ENCODE assay signal across 1 cellular context in the genomic region with DNA sequence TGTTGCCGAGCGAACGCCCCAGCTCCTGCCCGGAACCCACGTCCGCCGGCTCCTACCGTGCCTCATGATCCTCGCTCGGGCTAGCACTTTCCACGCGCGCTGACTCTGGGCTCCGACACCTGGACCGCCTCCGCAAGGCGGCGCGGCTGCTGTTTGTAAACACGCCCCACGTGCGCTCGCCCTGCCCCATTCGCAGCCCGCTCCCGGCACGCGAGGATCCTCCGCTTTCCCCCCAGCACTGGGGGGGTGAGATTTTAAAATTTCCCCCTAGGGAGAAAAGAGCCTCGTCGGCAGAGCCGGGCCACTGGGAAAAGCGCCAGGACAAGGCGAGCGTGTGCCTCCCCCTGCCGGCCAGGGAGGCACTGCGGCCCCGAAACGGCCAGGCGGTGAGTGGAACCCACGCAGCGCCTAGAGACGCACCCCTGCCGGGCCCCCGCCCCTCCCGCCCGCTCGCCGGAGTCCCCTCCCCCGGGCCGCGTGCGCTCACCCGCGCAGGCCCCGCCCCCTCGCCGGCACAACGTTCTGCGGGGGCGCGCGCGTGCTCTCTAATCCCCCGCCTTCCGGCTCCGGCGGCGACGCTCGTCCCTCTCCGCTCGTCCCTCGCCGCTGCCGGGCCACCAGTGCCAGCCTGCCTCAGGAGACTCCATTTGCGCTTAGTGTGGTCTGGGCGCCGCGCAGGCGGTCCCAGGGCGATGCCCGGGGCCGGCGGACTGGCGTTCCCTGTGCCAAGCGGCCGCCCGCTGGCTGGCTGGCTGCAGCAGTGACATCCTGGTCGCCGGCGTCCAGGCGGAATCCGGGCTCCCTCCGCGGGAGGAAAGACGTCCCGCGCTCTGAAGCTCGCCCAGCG.
TF ChIP-seq lines count a peak whose summit lies in the region.

A gene (plus strand): TSS at position 548 of the 847 bp plus-strand sequence. CDS start 1,442 bp downstream, outside the sequence.

TF ChIP-seq in WTC11, 78 proteins besides CTCF, POLR2A, EP300 and RAD21 (continued from another document):
- TF ChIP-seq, protein P1, sequence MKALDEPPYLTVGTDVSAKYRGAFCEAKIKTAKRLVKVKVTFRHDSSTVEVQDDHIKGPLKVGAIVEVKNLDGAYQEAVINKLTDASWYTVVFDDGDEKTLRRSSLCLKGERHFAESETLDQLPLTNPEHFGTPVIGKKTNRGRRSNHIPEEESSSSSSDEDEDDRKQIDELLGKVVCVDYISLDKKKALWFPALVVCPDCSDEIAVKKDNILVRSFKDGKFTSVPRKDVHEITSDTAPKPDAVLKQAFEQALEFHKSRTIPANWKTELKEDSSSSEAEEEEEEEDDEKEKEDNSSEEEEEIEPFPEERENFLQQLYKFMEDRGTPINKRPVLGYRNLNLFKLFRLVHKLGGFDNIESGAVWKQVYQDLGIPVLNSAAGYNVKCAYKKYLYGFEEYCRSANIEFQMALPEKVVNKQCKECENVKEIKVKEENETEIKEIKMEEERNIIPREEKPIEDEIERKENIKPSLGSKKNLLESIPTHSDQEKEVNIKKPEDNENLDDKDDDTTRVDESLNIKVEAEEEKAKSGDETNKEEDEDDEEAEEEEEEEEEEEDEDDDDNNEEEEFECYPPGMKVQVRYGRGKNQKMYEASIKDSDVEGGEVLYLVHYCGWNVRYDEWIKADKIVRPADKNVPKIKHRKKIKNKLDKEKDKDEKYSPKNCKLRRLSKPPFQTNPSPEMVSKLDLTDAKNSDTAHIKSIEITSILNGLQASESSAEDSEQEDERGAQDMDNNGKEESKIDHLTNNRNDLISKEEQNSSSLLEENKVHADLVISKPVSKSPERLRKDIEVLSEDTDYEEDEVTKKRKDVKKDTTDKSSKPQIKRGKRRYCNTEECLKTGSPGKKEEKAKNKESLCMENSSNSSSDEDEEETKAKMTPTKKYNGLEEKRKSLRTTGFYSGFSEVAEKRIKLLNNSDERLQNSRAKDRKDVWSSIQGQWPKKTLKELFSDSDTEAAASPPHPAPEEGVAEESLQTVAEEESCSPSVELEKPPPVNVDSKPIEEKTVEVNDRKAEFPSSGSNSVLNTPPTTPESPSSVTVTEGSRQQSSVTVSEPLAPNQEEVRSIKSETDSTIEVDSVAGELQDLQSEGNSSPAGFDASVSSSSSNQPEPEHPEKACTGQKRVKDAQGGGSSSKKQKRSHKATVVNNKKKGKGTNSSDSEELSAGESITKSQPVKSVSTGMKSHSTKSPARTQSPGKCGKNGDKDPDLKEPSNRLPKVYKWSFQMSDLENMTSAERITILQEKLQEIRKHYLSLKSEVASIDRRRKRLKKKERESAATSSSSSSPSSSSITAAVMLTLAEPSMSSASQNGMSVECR (CRISPR knock-in tag; IDR thresholded peaks at IDR 0.05; ENCODE audit: borderline replicate concordance) = peak; percentile 55
- TF ChIP-seq CREB1 (CRISPR knock-in tag; IDR thresholded peaks at IDR 0.05) = peak; percentile 84
- TF ChIP-seq, protein P2, sequence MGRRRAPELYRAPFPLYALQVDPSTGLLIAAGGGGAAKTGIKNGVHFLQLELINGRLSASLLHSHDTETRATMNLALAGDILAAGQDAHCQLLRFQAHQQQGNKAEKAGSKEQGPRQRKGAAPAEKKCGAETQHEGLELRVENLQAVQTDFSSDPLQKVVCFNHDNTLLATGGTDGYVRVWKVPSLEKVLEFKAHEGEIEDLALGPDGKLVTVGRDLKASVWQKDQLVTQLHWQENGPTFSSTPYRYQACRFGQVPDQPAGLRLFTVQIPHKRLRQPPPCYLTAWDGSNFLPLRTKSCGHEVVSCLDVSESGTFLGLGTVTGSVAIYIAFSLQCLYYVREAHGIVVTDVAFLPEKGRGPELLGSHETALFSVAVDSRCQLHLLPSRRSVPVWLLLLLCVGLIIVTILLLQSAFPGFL (CRISPR knock-in tag; IDR thresholded peaks at IDR 0.05; ENCODE audit: borderline replicate concordance) = 0 out of 2 replicates have a peak, but pooled peaks have one; percentile 32
- no peak for TF ChIP-seq SMAD4 (CRISPR knock-in tag; IDR thresholded peaks at IDR 0.05)
- TF ChIP-seq, protein P3, sequence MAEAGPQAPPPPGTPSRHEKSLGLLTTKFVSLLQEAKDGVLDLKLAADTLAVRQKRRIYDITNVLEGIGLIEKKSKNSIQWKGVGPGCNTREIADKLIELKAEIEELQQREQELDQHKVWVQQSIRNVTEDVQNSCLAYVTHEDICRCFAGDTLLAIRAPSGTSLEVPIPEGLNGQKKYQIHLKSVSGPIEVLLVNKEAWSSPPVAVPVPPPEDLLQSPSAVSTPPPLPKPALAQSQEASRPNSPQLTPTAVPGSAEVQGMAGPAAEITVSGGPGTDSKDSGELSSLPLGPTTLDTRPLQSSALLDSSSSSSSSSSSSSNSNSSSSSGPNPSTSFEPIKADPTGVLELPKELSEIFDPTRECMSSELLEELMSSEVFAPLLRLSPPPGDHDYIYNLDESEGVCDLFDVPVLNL (CRISPR knock-in tag; IDR thresholded peaks at IDR 0.05; ENCODE audit: borderline replicate concordance, low read depth) = 0 out of 2 replicates have a peak, but pooled peaks have one; percentile 37
TF ChIP-seq in WTC11: peak in this region for 29.
